In genomic region chr2:38073211-38074005, GRCh38 we compare ENCODE assay signal across 9 cellular contexts. TPM values are rescaled to one million over a fixed set of nuclear protein-coding genes. Genes with fewer than 3 reads are reported as not detected.
A peak's percentile ranks its signal among the peaks of the same experiment; 100 is the strongest.
DNase-seq lines count a peak whose midpoint lies in the region; FAIRE-seq and TF ChIP-seq lines count a peak whose summit lies in the region.
"Had no signal": no experiment of that assay in that cellular context is flagged by ENCODE, and none has a peak within 500 bp of the region (broad histone marks: within the 10 kb centered on the region; RNA-seq: fewer than 3 reads in every experiment).

No MANE protein-coding gene starts in this region.

- CTCF ChIA-PET in activated naive CD4-positive, alpha-beta T cell treated with anti-CD3 and anti-CD28 coated beads for 36 hours (lab: Charles Lee) = no interaction called here

- peak overlapping the region; percentile 40 for H3K4me3 Mint-ChIP-seq in activated naive CD4-positive, alpha-beta T cell treated with anti-CD3 and anti-CD28 coated beads for 36 hours
- peak overlapping the region; percentile 77 for H3K4me3 Mint-ChIP-seq in mesothelial cell of epicardium
- peak overlapping the region; percentile 94 for H3K4me3 Mint-ChIP-seq in type B pancreatic cell

- H3K27me3 Mint-ChIP-seq in activated naive CD4-positive, alpha-beta T cell treated with anti-CD3 and anti-CD28 coated beads for 36 hours (ENCODE audit: low read depth) = peaks cover 45% of the 10 kb centered on the region
- H3K27me3 Mint-ChIP-seq in mesothelial cell of epicardium (ENCODE audit: low read depth) (peaks cover 47% of the 10 kb centered on the region), type B pancreatic cell (peaks cover 38% of the 10 kb centered on the region)

- no peaks in the 10 kb centered on the region for H3K36me3 Mint-ChIP-seq in activated naive CD4-positive, alpha-beta T cell treated with anti-CD3 and anti-CD28 coated beads for 36 hours (ENCODE audit: low read depth)
- H3K36me3 Mint-ChIP-seq in mesothelial cell of epicardium = peaks cover 9% of the 10 kb centered on the region
- H3K36me3 Mint-ChIP-seq in type B pancreatic cell = peaks cover 56% of the 10 kb centered on the region

- H3K36me3 ChIP-seq in bronchial epithelial cell (ENCODE audit: control insufficient read depth, insufficient read depth, low read length) = peaks cover 3% of the 10 kb centered on the region

- peaks cover 23% of the 10 kb centered on the region for H3K4me1 Mint-ChIP-seq in activated naive CD4-positive, alpha-beta T cell treated with anti-CD3 and anti-CD28 coated beads for 36 hours (ENCODE audit: low read depth)
- peaks cover 50% of the 10 kb centered on the region for H3K4me1 Mint-ChIP-seq in mesothelial cell of epicardium
- peaks cover 16% of the 10 kb centered on the region for H3K4me1 Mint-ChIP-seq in type B pancreatic cell (ENCODE audit: unreplicated experiment)

- DNase-seq in activated naive CD4-positive, alpha-beta T cell treated with anti-CD3 and anti-CD28 coated beads for 36 hours = no peak
- DNase-seq in activated naive CD4-positive, alpha-beta T cell treated with anti-CD3 and anti-CD28 coated beads, Interleukin-2, amount 50 U/mL, for 16 hours = no peak
- DNase-seq in bronchial epithelial cell (ENCODE audit: low read depth) (no peak), mesothelial cell of epicardium (ENCODE audit: low spot score in 2 of 2, unreplicated experiment in 2 of 2) (no peak), type B pancreatic cell (ENCODE audit: extremely low spot score, unreplicated experiment) (no peak), H4 (ENCODE audit: low spot score) (no peak), NCI-H446 (lab: John Stamatoyannopoulos, UW) (no peak), cerebellar nuclear complex (lab: John Stamatoyannopoulos, UW) (no peak)

- peak overlapping the region; percentile 60 for H3K4me3 ChIP-seq in bronchial epithelial cell (ENCODE audit: low read depth, low read length)
- H3K4me3 ChIP-seq: BLaER1 treated with 17β-estradiol and CSF1 and Interleukin-3, amounts not matched to agents 10 nM and 100 nM had no signal

- H3K27me3 ChIP-seq in bronchial epithelial cell (ENCODE audit: control insufficient read depth, insufficient read depth, low read length) = peaks cover 6% of the 10 kb centered on the region

- TF ChIP-seq CTCF in bronchial epithelial cell (IDR thresholded peaks at IDR 0.05; ENCODE audit: insufficient read depth, low read length, severe bottlenecking) = no peak
- TF ChIP-seq CTCF in mesothelial cell of epicardium (IDR thresholded peaks at IDR 0.05; ENCODE audit: unreplicated experiment) = no peak
- TF ChIP-seq CTCF in type B pancreatic cell (conservative IDR thresholded peaks at IDR 0.05) = no peak

- intact Hi-C loops in activated naive CD4-positive, alpha-beta T cell treated with anti-CD3 and anti-CD28 coated beads for 36 hours (cut with micrococcal nuclease) = loop anchor here (10.0 kb wide), 2 partner anchors 671 to 679 kb away; no protein-coding TSS in a partner anchor

- no peak for FAIRE-seq in bronchial epithelial cell (lab: Jason Lieb, UNC)

- no peaks in the 10 kb centered on the region for H3K9me3 Mint-ChIP-seq in activated naive CD4-positive, alpha-beta T cell treated with anti-CD3 and anti-CD28 coated beads for 36 hours
- H3K9me3 Mint-ChIP-seq in mesothelial cell of epicardium = no peaks in the 10 kb centered on the region
- no peaks in the 10 kb centered on the region for H3K9me3 Mint-ChIP-seq in type B pancreatic cell

- no peak overlapping the region for H3K27ac Mint-ChIP-seq in activated naive CD4-positive, alpha-beta T cell treated with anti-CD3 and anti-CD28 coated beads for 36 hours
- H3K27ac Mint-ChIP-seq in mesothelial cell of epicardium (peak overlapping the region; percentile 69), type B pancreatic cell (peak overlapping the region; percentile 94)

RNA-seq across cellular contexts. Expression of gene CYP1B1, which starts 2.5 kb away (rescaled TPM):
- 1 to 10 TPM; 2.4 to 2.5 TPM for total RNA-seq in activated naive CD4-positive, alpha-beta T cell treated with anti-CD3 and anti-CD28 coated beads for 36 hours
- total RNA-seq in bronchial epithelial cell (5.8 and 36.7 TPM in 2 replicates), mesothelial cell of epicardium (50.4 to 55.6 TPM (median 54.5 TPM) in 3 replicates), type B pancreatic cell (ENCODE audit: low replicate concordance) (176 and 360 TPM in 2 replicates)
- total RNA-seq in H4 (2014; rRNA removed; shearing (Covaris generic)) = 16.3 and 29.9 TPM in 2 replicates

Comparison
In these comparisons a context has a peak if more than half of its experiments do, and no peak if none do; other contexts are left out.
1. H3K4me3 Mint-ChIP-seq: peak in every context shown above with its lines; median percentile 94 in type B pancreatic cell; 77 in mesothelial cell of epicardium; 40 in activated naive CD4-positive, alpha-beta T cell treated with anti-CD3 and anti-CD28 coated beads for 36 hours.